ENCODE assay signal across 8 cellular contexts in the genomic region with DNA sequence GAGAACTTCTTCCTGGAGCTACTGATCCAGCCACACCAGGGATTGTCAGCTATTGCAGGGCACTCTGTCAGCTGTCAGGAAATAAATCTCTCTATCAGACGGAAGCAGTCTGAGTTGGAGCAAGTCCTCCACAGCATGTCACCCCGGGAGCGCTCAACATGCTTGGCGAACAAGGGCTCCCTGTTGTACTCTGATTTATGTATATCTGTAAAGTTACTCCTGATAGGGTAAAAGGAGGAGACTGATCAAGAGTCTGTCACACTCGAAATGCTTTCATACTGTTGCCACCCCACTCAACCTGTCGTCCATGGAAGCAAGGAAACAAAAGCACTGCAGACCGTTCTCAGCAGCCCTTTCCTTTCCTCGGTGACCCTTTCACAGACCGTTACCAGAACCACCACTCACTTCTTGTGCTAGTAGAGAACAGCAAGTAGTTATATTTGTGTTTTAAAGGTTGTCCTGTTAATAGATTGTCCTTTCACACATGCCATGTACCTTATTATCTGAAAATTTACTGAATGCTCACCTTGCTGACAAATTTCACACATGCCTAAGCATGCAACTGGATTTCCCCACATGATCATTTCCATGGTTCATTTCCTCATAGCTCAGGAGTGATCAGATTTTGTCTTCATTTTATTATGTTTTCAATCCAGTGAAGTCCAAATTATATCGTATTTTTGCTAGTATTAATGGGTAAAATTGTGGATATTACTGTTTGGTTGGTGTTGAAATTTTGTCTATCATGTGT.
DNase-seq lines count a peak whose midpoint lies in the region; ATAC-seq and TF ChIP-seq lines count a peak whose summit lies in the region.

No MANE protein-coding gene starts in this region.

- no peaks in the 10 kb centered on the region for H3K27me3 ChIP-seq in BE2C

- ATAC-seq in GM21786 (IDR thresholded peaks at IDR 0.05; ENCODE audit: unreplicated experiment), result peak; percentile 55
- ATAC-seq in GM18858 (IDR thresholded peaks at IDR 0.05; ENCODE audit: unreplicated experiment), result no peak

- TF ChIP-seq CTCF in BE2C (IDR thresholded peaks at IDR 0.05; ENCODE audit: low read depth, low read length), result no peak

- H3K4me3 ChIP-seq in BE2C (ENCODE audit: low read depth, low read length), result peak overlapping the region; percentile 61

- DNase-seq in BE2C (peak; percentile 45), RPMI8226 (peak; percentile 3), kidney tubule cell (ENCODE audit: low spot score) (peak; percentile 52), HT-29 (ENCODE audit: low spot score) (no peak), NCI-H226 (no peak)
- DNase-seq in activated CD8-positive, alpha-beta memory T cell treated with anti-CD3 and anti-CD28 coated beads, Interleukin-2, amount 50 U/mL, for 48 hours, result no peak

- H3K36me3 ChIP-seq in BE2C, result no peaks in the 10 kb centered on the region

- H3K4me1 ChIP-seq in BE2C, result no peaks in the 10 kb centered on the region; the same call in 1 of the 2 replicates

- no peaks in the 10 kb centered on the region for H3K9me3 ChIP-seq in BE2C

Comparison
In these comparisons a context has a peak if more than half of its experiments do, and no peak if none do; other contexts are left out.
1. DNase-seq: peak in BE2C (single experiment), RPMI8226 (single experiment) and kidney tubule cell (single experiment); none in activated CD8-positive, alpha-beta memory T cell treated with anti-CD3 and anti-CD28 coated beads, Interleukin-2, amount 50 U/mL, for 48 hours (single experiment), HT-29 (single experiment) and NCI-H226 (single experiment).